1 cellular context compared by ENCODE assay signal in the genomic region with DNA sequence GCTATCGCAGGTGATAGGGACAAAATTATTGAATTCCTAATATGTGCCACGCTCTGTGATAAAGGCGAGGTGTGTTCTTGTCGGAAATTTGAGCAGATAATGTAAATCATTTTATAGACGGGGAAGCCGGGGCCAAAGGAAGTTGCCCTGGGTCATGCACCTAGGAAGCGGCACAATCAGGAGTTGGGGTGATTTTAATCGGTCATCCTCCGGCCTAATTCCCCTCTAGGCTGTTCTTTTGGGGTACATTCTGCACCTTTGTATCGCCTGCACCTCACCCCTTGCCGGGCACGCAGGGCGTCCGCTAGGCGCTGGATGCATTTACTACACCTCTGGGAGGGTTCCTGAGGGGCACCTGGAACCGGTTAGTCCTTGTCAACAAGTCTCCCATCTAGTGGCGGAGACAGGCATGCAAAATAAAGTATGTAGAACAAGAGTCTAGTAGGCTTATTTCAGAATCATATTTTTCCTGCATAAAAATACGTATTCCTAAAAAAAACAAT.
TF ChIP-seq lines count a peak whose summit lies in the region.

No MANE protein-coding gene starts in this region.

TF ChIP-seq in HEK293, 187 proteins besides CTCF, POLR2A, EP300 and RAD21 (continued from another document):
- TF ChIP-seq, protein P1, sequence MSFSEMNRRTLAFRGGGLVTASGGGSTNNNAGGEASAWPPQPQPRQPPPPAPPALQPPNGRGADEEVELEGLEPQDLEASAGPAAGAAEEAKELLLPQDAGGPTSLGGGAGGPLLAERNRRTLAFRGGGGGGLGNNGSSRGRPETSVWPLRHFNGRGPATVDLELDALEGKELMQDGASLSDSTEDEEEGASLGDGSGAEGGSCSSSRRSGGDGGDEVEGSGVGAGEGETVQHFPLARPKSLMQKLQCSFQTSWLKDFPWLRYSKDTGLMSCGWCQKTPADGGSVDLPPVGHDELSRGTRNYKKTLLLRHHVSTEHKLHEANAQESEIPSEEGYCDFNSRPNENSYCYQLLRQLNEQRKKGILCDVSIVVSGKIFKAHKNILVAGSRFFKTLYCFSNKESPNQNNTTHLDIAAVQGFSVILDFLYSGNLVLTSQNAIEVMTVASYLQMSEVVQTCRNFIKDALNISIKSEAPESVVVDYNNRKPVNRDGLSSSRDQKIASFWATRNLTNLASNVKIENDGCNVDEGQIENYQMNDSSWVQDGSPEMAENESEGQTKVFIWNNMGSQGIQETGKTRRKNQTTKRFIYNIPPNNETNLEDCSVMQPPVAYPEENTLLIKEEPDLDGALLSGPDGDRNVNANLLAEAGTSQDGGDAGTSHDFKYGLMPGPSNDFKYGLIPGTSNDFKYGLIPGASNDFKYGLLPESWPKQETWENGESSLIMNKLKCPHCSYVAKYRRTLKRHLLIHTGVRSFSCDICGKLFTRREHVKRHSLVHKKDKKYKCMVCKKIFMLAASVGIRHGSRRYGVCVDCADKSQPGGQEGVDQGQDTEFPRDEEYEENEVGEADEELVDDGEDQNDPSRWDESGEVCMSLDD (tag by site-specific recombination; IDR thresholded peaks at IDR 0.05): 0 out of 2 replicates have a peak, but pooled peaks have one; percentile 27
